ENCODE assay signal across 8 cellular contexts in genomic region chr13:106533101-106533939, GRCh38. TPM values are rescaled to one million over a fixed set of nuclear protein-coding genes. Genes with fewer than 3 reads are reported as not detected.
DNase-seq lines count a peak whose midpoint lies in the region; TF ChIP-seq lines count a peak whose summit lies in the region.

No MANE protein-coding gene starts in this region.

- 1% methylated on average over 24 of the region's 44 CpGs for WGBS in mesenchymal stem cell

- peak overlapping the region; percentile 92 for H3K4me3 ChIP-seq in epithelial cell of esophagus (ENCODE audit: low read length)
- H3K4me3 ChIP-seq in mesenchymal stem cell (ENCODE audit: insufficient read depth in 1 of 2, low read depth in 1 of 2, low read length in 2 of 2) = peak overlapping the region; percentile 76 to 98

- H2BK15ac ChIP-seq in mesenchymal stem cell (ENCODE audit: low read depth, poor library complexity, severe bottlenecking) = no peak overlapping the region

- peak overlapping the region; percentile 18 for H2AFZ ChIP-seq in mesenchymal stem cell (ENCODE audit: low read depth, low read length)

- peak overlapping the region; percentile 65 for H3K4me2 ChIP-seq in mesenchymal stem cell (ENCODE audit: low read length, poor library complexity, severe bottlenecking)

- intact Hi-C loops in activated CD4-positive, alpha-beta T cell treated with anti-CD3 and anti-CD28 coated beads, Interleukin-2, amount 10 ng/mL, durations not matched to agents 24 days and 14 days (cut with micrococcal nuclease) = loop anchor here (10.0 kb wide), 1 partner anchor 1119 kb away; no protein-coding TSS in a partner anchor

- H4K91ac ChIP-seq in mesenchymal stem cell (ENCODE audit: low read length) = no peak overlapping the region

- DNase-seq in activated gamma-delta T cell (lab: John Stamatoyannopoulos, UW) = peak; percentile 6
- no peak for DNase-seq in activated gamma-delta T cell treated with Interleukin-2 at 50 U/mL for 16 hours
- peak; percentile 59 for DNase-seq in NCI-H146 treated with DMSO at 0.1 percent for 48 hours (lab: John Stamatoyannopoulos, UW; ENCODE audit: unreplicated experiment)
- DNase-seq in activated CD4-positive, alpha-beta T cell treated with anti-CD3 and anti-CD28 coated beads, Interleukin-2, amount 10 ng/mL, durations not matched to agents 24 days and 14 days = peak; percentile 66
- peak; percentile 80 for DNase-seq in epithelial cell of esophagus (ENCODE audit: low read depth)
- peak; percentile 83 for DNase-seq in mesenchymal stem cell
- DNase-seq in stromal cell of bone marrow (ENCODE audit: low read depth) = peak; percentile 59
- no peak for DNase-seq in NAMALWA (ENCODE audit: low spot score)

- no peak overlapping the region for H3K14ac ChIP-seq in mesenchymal stem cell (ENCODE audit: low read length in 2 of 2)

- H3K27ac Mint-ChIP-seq in activated CD4-positive, alpha-beta T cell treated with anti-CD3 and anti-CD28 coated beads, Interleukin-2, amount 10 ng/mL, durations not matched to agents 24 days and 14 days = no peak overlapping the region

- H3K4me1 Mint-ChIP-seq in activated CD4-positive, alpha-beta T cell treated with anti-CD3 and anti-CD28 coated beads, Interleukin-2, amount 10 ng/mL, durations not matched to agents 24 days and 14 days = peaks cover 15% of the 10 kb centered on the region

- H3K36me3 ChIP-seq in mesenchymal stem cell (ENCODE audit: control insufficient read depth in 1 of 2, insufficient read depth in 2 of 2, low read depth in 1 of 2, low read length in 2 of 2) = no peaks in the 10 kb centered on the region

- H3K79me1 ChIP-seq in mesenchymal stem cell (replicated peaks; ENCODE audit: low read length, poor library complexity, severe bottlenecking) = no peaks in the 10 kb centered on the region

- no peaks in the 10 kb centered on the region for H3K9me3 ChIP-seq in mesenchymal stem cell (ENCODE audit: control insufficient read depth, low read length)

- no peaks in the 10 kb centered on the region for H3K9me3 Mint-ChIP-seq in activated CD4-positive, alpha-beta T cell treated with anti-CD3 and anti-CD28 coated beads, Interleukin-2, amount 10 ng/mL, durations not matched to agents 24 days and 14 days

- TF ChIP-seq CTCF in epithelial cell of esophagus (IDR thresholded peaks at IDR 0.05; ENCODE audit: insufficient read depth, low read depth, low read length, missing control alignments) = peak; percentile 38

- no peak overlapping the region for H2BK120ac ChIP-seq in mesenchymal stem cell (ENCODE audit: low read depth, low read length)

- H4K8ac ChIP-seq in mesenchymal stem cell (ENCODE audit: low read length) = no peak overlapping the region

- no peak overlapping the region for H2AK5ac ChIP-seq in mesenchymal stem cell (ENCODE audit: low read length, severe bottlenecking)

- H3K27ac ChIP-seq in mesenchymal stem cell (ENCODE audit: low read length, poor library complexity, severe bottlenecking) = peak overlapping the region; percentile 90

- peak overlapping the region in 1 of 2 experiments; percentile 44 for H3K4ac ChIP-seq in mesenchymal stem cell (ENCODE audit: low read depth in 1 of 2, low read length in 2 of 2)

- H2BK12ac ChIP-seq in mesenchymal stem cell (ENCODE audit: low read length in 2 of 2) = no peak overlapping the region

- H3K27me3 ChIP-seq in mesenchymal stem cell (ENCODE audit: control insufficient read depth in 1 of 2, insufficient read depth in 1 of 2, low read length in 2 of 2) = no peaks in the 10 kb centered on the region

- no peak overlapping the region for H3K23ac ChIP-seq in mesenchymal stem cell (ENCODE audit: low read length in 2 of 2)

- peak overlapping the region; percentile 56 for H3K9ac ChIP-seq in mesenchymal stem cell (ENCODE audit: low read length)

- no peaks in the 10 kb centered on the region for H3K36me3 Mint-ChIP-seq in activated CD4-positive, alpha-beta T cell treated with anti-CD3 and anti-CD28 coated beads, Interleukin-2, amount 10 ng/mL, durations not matched to agents 24 days and 14 days (ENCODE audit: low read depth)

- H3K4me3 Mint-ChIP-seq in activated CD4-positive, alpha-beta T cell treated with anti-CD3 and anti-CD28 coated beads, Interleukin-2, amount 10 ng/mL, durations not matched to agents 24 days and 14 days = peak overlapping the region; percentile 57

- no peak overlapping the region for H3K18ac ChIP-seq in mesenchymal stem cell (ENCODE audit: low read depth in 1 of 2, low read length in 2 of 2)

- H3K4me1 ChIP-seq in mesenchymal stem cell (ENCODE audit: control insufficient read depth, insufficient read depth, low read depth, low read length) = peaks cover 3% of the 10 kb centered on the region

- H3K27me3 Mint-ChIP-seq in activated CD4-positive, alpha-beta T cell treated with anti-CD3 and anti-CD28 coated beads, Interleukin-2, amount 10 ng/mL, durations not matched to agents 24 days and 14 days = peaks cover 56% of the 10 kb centered on the region

- peak overlapping the region; percentile 59 for H2BK5ac ChIP-seq in mesenchymal stem cell (ENCODE audit: low read depth, low read length, poor library complexity, severe bottlenecking)

RNA-seq across cellular contexts. Expression of gene EFNB2, which starts 2.1 kb away (rescaled TPM):
- 0.24 and 0.30 TPM in 2 replicates for total RNA-seq in activated CD4-positive, alpha-beta T cell treated with anti-CD3 and anti-CD28 coated beads, Interleukin-2, amount 10 ng/mL, durations not matched to agents 24 days and 14 days
- polyA plus RNA-seq in mesenchymal stem cell (2013, experiment 1 of 2) = 12.2 TPM
- polyA plus RNA-seq in mesenchymal stem cell (2013, experiment 2 of 2) = 12.9 TPM

RNA-seq across cellular contexts. Expression of gene ARGLU1, which starts 34.6 kb away (rescaled TPM):
- 86.6 and 96.8 TPM in 2 replicates for total RNA-seq in activated CD4-positive, alpha-beta T cell treated with anti-CD3 and anti-CD28 coated beads, Interleukin-2, amount 10 ng/mL, durations not matched to agents 24 days and 14 days
- 69.3 TPM for polyA plus RNA-seq in mesenchymal stem cell (2013, experiment 1 of 2)
- polyA plus RNA-seq in mesenchymal stem cell (2013, experiment 2 of 2) = 65.2 TPM

Comparison
In these comparisons a context has a peak if more than half of its experiments do, and no peak if none do; other contexts are left out.
1. DNase-seq: peak in activated gamma-delta T cell (single experiment), NCI-H146 treated with DMSO at 0.1 percent for 48 hours (single experiment), activated CD4-positive, alpha-beta T cell treated with anti-CD3 and anti-CD28 coated beads, Interleukin-2, amount 10 ng/mL, durations not matched to agents 24 days and 14 days (single experiment), epithelial cell of esophagus (single experiment), mesenchymal stem cell (single experiment) and stromal cell of bone marrow (single experiment); none in activated gamma-delta T cell treated with Interleukin-2 at 50 U/mL for 16 hours (single experiment) and NAMALWA (single experiment).